1 cellular context compared by ENCODE assay signal in the genomic region with DNA sequence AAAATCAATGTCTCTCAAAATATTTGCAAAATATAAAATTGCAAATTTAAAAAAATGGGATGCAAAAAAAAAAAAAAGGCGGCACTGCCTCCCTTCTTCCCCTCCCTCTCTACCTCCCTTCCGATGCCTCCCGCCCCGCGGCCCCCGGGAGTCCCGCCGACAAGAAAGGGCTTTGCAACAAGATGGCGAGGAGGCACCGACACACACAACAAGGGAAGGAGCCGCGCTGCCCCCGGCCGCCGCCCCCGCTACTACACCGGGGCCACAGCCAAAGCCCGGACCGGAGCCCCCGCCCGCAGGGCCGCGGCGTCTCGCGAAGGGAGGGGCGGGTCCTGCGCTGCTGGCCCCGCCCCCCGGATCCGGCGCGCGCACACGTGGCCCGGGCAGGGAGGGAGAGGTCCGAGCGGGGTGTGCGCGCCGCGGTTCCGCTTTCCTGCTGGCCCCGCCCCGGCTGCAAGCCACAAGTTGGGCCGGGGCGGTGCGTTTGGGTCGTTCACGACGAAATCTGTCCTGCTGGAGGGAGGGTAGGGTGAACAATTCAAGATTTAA.
TF ChIP-seq lines count a peak whose summit lies in the region.

MNT (minus strand) TSS at position 184 of the 549 bp plus-strand sequence. CDS start 348 bp downstream, outside the sequence.

TF ChIP-seq in K562, 482 proteins besides CTCF, POLR2A, EP300 and RAD21 (continued from another document and continues in another):
- TF ChIP-seq, protein P1, sequence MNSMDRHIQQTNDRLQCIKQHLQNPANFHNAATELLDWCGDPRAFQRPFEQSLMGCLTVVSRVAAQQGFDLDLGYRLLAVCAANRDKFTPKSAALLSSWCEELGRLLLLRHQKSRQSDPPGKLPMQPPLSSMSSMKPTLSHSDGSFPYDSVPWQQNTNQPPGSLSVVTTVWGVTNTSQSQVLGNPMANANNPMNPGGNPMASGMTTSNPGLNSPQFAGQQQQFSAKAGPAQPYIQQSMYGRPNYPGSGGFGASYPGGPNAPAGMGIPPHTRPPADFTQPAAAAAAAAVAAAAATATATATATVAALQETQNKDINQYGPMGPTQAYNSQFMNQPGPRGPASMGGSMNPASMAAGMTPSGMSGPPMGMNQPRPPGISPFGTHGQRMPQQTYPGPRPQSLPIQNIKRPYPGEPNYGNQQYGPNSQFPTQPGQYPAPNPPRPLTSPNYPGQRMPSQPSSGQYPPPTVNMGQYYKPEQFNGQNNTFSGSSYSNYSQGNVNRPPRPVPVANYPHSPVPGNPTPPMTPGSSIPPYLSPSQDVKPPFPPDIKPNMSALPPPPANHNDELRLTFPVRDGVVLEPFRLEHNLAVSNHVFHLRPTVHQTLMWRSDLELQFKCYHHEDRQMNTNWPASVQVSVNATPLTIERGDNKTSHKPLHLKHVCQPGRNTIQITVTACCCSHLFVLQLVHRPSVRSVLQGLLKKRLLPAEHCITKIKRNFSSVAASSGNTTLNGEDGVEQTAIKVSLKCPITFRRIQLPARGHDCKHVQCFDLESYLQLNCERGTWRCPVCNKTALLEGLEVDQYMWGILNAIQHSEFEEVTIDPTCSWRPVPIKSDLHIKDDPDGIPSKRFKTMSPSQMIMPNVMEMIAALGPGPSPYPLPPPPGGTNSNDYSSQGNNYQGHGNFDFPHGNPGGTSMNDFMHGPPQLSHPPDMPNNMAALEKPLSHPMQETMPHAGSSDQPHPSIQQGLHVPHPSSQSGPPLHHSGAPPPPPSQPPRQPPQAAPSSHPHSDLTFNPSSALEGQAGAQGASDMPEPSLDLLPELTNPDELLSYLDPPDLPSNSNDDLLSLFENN (IDR thresholded peaks at IDR 0.05; ENCODE audit: low read depth in 2 of 2, low read length in 2 of 2), result no peak
- TF ChIP-seq CBX2 (IDR thresholded peaks at IDR 0.05; ENCODE audit: insufficient read depth, low read length, poor library complexity, severe bottlenecking) (no peak), TFAM (CRISPR knock-in tag; conservative IDR thresholded peaks at IDR 0.05) (no peak), CHD1 (IDR thresholded peaks at IDR 0.05; ENCODE audit: low read length) (peak; percentile 64), RCOR1 (IDR thresholded peaks at IDR 0.05; ENCODE audit: borderline replicate concordance in 1 of 2, low read depth in 2 of 2, low read length in 2 of 2) (peak in 1 of 2 experiments; percentile 3; a peak in 1 of 4 replicates), SMARCA4 (IDR thresholded peaks at IDR 0.05) (no peak), RBM15 (IDR thresholded peaks at IDR 0.05; ENCODE audit: insufficient read depth, low read length) (no peak), ZNF609 (CRISPR knock-in tag; IDR thresholded peaks at IDR 0.05; ENCODE audit: borderline replicate concordance) (no peak), SMARCB1 (IDR thresholded peaks at IDR 0.05; ENCODE audit: insufficient read length, low read depth) (no peak), NFRKB (IDR thresholded peaks at IDR 0.05; ENCODE audit: low read depth) (peak; percentile 70), ZFX (CRISPR knock-in tag; IDR thresholded peaks at IDR 0.05) (peak; percentile 2; the same call in 1 of the 2 replicates), SMAD1 (IDR thresholded peaks at IDR 0.05; ENCODE audit: low read depth, low read length, partially characterized antibody) (peak; percentile 25), SIN3B (IDR thresholded peaks at IDR 0.05; ENCODE audit: low read depth) (no peak), TCFL5 (CRISPR knock-in tag; conservative IDR thresholded peaks at IDR 0.05) (no peak), BRF2 (IDR thresholded peaks at IDR 0.05; ENCODE audit: borderline replicate concordance, insufficient read depth, insufficient read length) (no peak), ZNF592 (IDR thresholded peaks at IDR 0.05) (no peak), RBM25 (IDR thresholded peaks at IDR 0.05; ENCODE audit: low read depth, low read length, severe bottlenecking) (peak; percentile 47), HEY1 (CRISPR knock-in tag; IDR thresholded peaks at IDR 0.05; ENCODE audit: borderline replicate concordance) (no peak), ZNF143 (CRISPR knock-in tag; IDR thresholded peaks at IDR 0.05) (no peak), YY1 (IDR thresholded peaks at IDR 0.05; ENCODE audit: borderline replicate concordance in 1 of 3, control insufficient read depth in 1 of 3, extremely low read depth in 1 of 3, insufficient read depth in 3 of 3, insufficient read length in 1 of 3, insufficient replicate concordance in 2 of 3, low read depth in 1 of 3, low read length in 2 of 3) (peak; percentile 61 to 94 (median 88)), MAZ (CRISPR knock-in tag; conservative IDR thresholded peaks at IDR 0.05 in 1 of 2, IDR thresholded peaks at IDR 0.05 in 1 of 2) (peak; percentile 83 to 91), ZNF561 (CRISPR knock-in tag; conservative IDR thresholded peaks at IDR 0.05) (no peak), ARNT (IDR thresholded peaks at IDR 0.05) (no peak), BRCA1 (IDR thresholded peaks at IDR 0.05) (no peak), BRCA1 (CRISPR knock-in tag; IDR thresholded peaks at IDR 0.05) (no peak), ZKSCAN3 (CRISPR knock-in tag; IDR thresholded peaks at IDR 0.05) (no peak), NELFE (IDR thresholded peaks at IDR 0.05; ENCODE audit: insufficient read depth, insufficient read length) (no peak), ARID1B (IDR thresholded peaks at IDR 0.05) (no peak)
- TF ChIP-seq, protein P2, sequence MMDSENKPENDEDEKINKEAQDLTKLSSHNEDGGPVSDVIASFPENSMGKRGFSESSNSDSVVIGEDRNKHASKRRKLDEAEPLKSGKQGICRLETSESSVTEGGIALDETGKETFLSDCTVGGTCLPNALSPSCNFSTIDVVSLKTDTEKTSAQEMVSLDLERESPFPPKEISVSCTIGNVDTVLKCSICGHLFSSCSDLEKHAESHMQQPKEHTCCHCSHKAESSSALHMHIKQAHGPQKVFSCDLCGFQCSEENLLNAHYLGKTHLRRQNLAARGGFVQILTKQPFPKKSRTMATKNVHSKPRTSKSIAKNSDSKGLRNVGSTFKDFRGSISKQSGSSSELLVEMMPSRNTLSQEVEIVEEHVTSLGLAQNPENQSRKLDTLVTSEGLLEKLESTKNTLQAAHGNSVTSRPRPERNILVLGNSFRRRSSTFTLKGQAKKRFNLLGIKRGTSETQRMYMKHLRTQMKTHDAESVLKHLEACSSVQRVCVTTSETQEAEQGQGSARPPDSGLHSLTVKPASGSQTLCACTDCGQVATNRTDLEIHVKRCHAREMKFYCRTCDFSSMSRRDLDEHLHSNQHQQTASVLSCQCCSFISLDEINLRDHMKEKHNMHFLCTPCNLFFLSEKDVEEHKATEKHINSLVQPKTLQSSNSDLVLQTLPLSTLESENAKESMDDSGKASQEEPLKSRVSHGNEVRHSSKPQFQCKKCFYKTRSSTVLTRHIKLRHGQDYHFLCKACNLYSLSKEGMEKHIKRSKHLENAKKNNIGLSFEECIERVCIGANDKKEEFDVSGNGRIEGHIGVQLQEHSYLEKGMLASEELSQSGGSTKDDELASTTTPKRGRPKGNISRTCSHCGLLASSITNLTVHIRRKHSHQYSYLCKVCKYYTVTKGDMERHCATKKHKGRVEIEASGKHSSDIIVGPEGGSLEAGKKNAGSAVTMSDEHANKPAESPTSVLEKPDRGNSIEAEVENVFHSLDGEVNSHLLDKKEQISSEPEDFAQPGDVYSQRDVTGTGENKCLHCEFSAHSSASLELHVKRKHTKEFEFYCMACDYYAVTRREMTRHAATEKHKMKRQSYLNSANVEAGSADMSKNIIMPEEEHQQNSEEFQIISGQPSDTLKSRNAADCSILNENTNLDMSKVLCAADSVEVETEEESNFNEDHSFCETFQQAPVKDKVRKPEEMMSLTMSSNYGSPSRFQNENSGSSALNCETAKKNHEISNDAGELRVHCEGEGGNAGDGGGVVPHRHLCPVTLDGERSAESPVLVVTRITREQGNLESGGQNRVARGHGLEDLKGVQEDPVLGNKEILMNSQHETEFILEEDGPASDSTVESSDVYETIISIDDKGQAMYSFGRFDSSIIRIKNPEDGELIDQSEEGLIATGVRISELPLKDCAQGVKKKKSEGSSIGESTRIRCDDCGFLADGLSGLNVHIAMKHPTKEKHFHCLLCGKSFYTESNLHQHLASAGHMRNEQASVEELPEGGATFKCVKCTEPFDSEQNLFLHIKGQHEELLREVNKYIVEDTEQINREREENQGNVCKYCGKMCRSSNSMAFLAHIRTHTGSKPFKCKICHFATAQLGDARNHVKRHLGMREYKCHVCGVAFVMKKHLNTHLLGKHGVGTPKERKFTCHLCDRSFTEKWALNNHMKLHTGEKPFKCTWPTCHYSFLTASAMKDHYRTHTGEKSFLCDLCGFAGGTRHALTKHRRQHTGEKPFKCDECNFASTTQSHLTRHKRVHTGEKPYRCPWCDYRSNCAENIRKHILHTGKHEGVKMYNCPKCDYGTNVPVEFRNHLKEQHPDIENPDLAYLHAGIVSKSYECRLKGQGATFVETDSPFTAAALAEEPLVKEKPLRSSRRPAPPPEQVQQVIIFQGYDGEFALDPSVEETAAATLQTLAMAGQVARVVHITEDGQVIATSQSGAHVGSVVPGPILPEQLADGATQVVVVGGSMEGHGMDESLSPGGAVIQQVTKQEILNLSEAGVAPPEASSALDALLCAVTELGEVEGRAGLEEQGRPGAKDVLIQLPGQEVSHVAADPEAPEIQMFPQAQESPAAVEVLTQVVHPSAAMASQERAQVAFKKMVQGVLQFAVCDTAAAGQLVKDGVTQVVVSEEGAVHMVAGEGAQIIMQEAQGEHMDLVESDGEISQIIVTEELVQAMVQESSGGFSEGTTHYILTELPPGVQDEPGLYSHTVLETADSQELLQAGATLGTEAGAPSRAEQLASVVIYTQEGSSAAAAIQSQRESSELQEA (IDR thresholded peaks at IDR 0.05; ENCODE audit: low read depth), result no peak
- TF ChIP-seq, protein P3, sequence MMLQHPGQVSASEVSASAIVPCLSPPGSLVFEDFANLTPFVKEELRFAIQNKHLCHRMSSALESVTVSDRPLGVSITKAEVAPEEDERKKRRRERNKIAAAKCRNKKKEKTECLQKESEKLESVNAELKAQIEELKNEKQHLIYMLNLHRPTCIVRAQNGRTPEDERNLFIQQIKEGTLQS (IDR thresholded peaks at IDR 0.05), result no peak; the same call in 1 of the 2 replicates
- TF ChIP-seq, protein P3 (CRISPR knock-in tag; conservative IDR thresholded peaks at IDR 0.05), result no peak
